In the genomic region with DNA sequence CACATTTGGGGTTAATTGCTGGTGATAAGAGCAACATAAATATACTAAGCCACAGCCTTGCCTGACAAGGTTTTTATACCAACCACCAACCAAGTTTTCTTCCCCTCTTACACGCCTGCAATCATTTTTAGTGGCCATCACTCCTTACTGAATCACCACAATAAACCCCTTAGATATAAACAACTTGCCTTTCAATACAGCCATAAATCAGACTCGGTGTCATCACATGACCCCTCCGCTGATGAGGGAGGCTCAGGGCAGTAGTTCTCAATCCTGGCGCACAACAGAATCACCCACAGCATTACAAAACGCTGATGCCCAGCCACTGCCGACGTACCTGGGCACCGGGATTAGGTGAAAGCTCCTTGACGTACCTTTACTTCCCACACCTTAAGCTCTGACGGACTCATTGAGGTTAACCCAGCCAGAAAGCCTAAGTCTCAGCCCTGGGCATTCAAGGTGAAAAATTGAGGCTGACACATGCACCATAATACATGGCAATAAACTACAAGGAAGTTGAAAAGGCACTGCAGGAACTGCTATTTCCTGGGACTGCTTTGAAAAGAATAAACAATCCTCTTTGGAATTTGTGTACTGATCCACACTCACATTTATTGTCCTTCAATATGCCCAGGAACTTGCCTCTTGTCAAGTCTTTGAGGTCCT, we compare ENCODE assay signal across 15 cellular contexts. TPM values are rescaled to one million over a fixed set of nuclear protein-coding genes. Genes with fewer than 3 reads are reported as not detected.
DNase-seq lines count a peak whose midpoint lies in the region; ATAC-seq and TF ChIP-seq lines count a peak whose summit lies in the region.
"Had no signal": no experiment of that assay in that cellular context is flagged by ENCODE, and none has a peak within 500 bp of the region (broad histone marks: within the 10 kb centered on the region; RNA-seq: fewer than 3 reads in every experiment).

No MANE protein-coding gene starts in this region.

- no peaks in the 10 kb centered on the region for H3K36me3 Mint-ChIP-seq in nephron progenitor cell (ENCODE audit: low read depth)
- H3K36me3 Mint-ChIP-seq: activated naive CD4-positive, alpha-beta T cell treated with anti-CD3 and anti-CD28 coated beads, Interleukin-2, amount 50 U/mL, for 24 hours had no signal

- no peaks in the 10 kb centered on the region for H3K27me3 ChIP-seq in heart right ventricle
- H3K27me3 ChIP-seq in vagina, result no peaks in the 10 kb centered on the region
- peaks cover 0 to 6% (median 0%) of the 10 kb centered on the region in 7 donors for H3K27me3 ChIP-seq in spleen (replicated peaks in 1 of 7)
- H3K27me3 ChIP-seq: Peyer's patch had no signal

- H3K4me3 Mint-ChIP-seq in nephron progenitor cell, result no peak overlapping the region
- H3K4me3 Mint-ChIP-seq: activated naive CD4-positive, alpha-beta T cell treated with anti-CD3 and anti-CD28 coated beads, Interleukin-2, amount 50 U/mL, for 24 hours had no signal

- TF ChIP-seq CTCF in heart right ventricle (IDR thresholded peaks at IDR 0.05) (no peak), nephron progenitor cell (IDR thresholded peaks at IDR 0.05) (no peak), vagina (IDR thresholded peaks at IDR 0.05) (no peak), spleen (IDR thresholded peaks at IDR 0.05 in 8 of 11, conservative IDR thresholded peaks at IDR 0.05 in 3 of 11) (no peak)

- ATAC-seq in heart right ventricle (no peak), GM21717 (IDR thresholded peaks at IDR 0.05; ENCODE audit: unreplicated experiment) (no peak)

- H3K4me1 ChIP-seq in heart right ventricle, result peaks cover 12 to 92% (median 58%) of the 10 kb centered on the region in 9 donors
- peaks cover 11% of the 10 kb centered on the region for H3K4me1 ChIP-seq in vagina
- peaks cover 0 to 9% (median 0%) of the 10 kb centered on the region in 6 donors for H3K4me1 ChIP-seq in spleen

- peaks cover 12% of the 10 kb centered on the region for H3K27me3 Mint-ChIP-seq in nephron progenitor cell (ENCODE audit: low read depth, poor library complexity)

- peak overlapping the region; percentile 91 for H3K27ac Mint-ChIP-seq in nephron progenitor cell
- H3K27ac Mint-ChIP-seq: activated naive CD4-positive, alpha-beta T cell treated with anti-CD3 and anti-CD28 coated beads, Interleukin-2, amount 50 U/mL, for 24 hours had no signal

- H3K27ac ChIP-seq in heart right ventricle, result peak overlapping the region in 8 of 10 donors; percentile 10 to 75 (median 56)
- H3K27ac ChIP-seq in cingulate gyrus (ENCODE audit: low read depth, low read length), result peak overlapping the region; percentile 65
- peak overlapping the region; percentile 11 for H3K27ac ChIP-seq in vagina
- peak overlapping the region in 4 of 8 donors; percentile 19 to 58 (median 56) for H3K27ac ChIP-seq in spleen

- peaks cover 10% of the 10 kb centered on the region for H3K9me3 Mint-ChIP-seq in nephron progenitor cell
- H3K9me3 Mint-ChIP-seq: activated naive CD4-positive, alpha-beta T cell treated with anti-CD3 and anti-CD28 coated beads, Interleukin-2, amount 50 U/mL, for 24 hours had no signal

- H3K9me3 ChIP-seq in heart right ventricle (no peaks in the 10 kb centered on the region), vagina (no peaks in the 10 kb centered on the region), spleen (no peaks in the 10 kb centered on the region)
- H3K9me3 ChIP-seq: Peyer's patch had no signal

- TF ChIP-seq POLR2A in vagina (IDR thresholded peaks at IDR 0.05) (no peak), spleen (IDR thresholded peaks at IDR 0.05) (no peak)

- H3K36me3 ChIP-seq in heart right ventricle (no peaks in the 10 kb centered on the region), vagina (no peaks in the 10 kb centered on the region), spleen (no peaks in the 10 kb centered on the region)
- H3K36me3 ChIP-seq: Peyer's patch had no signal

- WGBS in heart right ventricle, 2 donors, result 57 to 66% methylated on average over 10 of the region's 10 CpGs
- 71 to 82% (median 78%) methylated on average over 9 to 10 of the region's 10 CpGs for WGBS in spleen, 5 donors

- DNase-seq in heart right ventricle (no peak), cardiac septum (ENCODE audit: low spot score) (no peak), nephron progenitor cell (no peak), vagina (ENCODE audit: extremely low spot score in 2 of 2) (no peak), spleen (no peak), NCI-H2171 (lab: John Stamatoyannopoulos, UW) (no peak)
- DNase-seq: activated CD8-positive, alpha-beta memory T cell treated with anti-CD3 and anti-CD28 coated beads, Interleukin-2, amount 50 U/mL, for 48 hours; central memory CD4-positive, alpha-beta T cell; NCI-H1105 treated with DMSO at 0.1 percent for 48 hours; NCI-H446 treated with DMSO at 0.1 percent for 48 hours; stimulated activated CD4-positive, alpha-beta T cell treated with anti-CD3 and anti-CD28 coated beads, Interleukin-4, amount 100 ng/mL, for 1 hour had no signal

- intact Hi-C loops in heart right ventricle (cut with DNase I), result no loop called here
- intact Hi-C loops in cardiac septum (cut with DNase I), result no loop called here
- intact Hi-C loops in vagina (cut with DNase I), result no loop called here
- intact Hi-C loops in spleen (cut with DNase I; ENCODE audit: low total_unique reads), result no loop called here

- H3K4me3 ChIP-seq in heart right ventricle (no peak overlapping the region), vagina (no peak overlapping the region), spleen (no peak overlapping the region)

- peaks cover 28% of the 10 kb centered on the region for H3K4me1 Mint-ChIP-seq in nephron progenitor cell
- H3K4me1 Mint-ChIP-seq: activated naive CD4-positive, alpha-beta T cell treated with anti-CD3 and anti-CD28 coated beads, Interleukin-2, amount 50 U/mL, for 24 hours had no signal

RNA-seq across cellular contexts. Expression of gene ADCY5, which starts 17.1 kb away (rescaled TPM):
- 100 to 1,000 TPM; 117 to 245 (median 206) TPM for total RNA-seq in heart right ventricle
- 10 to 100 TPM; 37.2 to 85.2 TPM for polyA plus RNA-seq in heart right ventricle
- total RNA-seq in cardiac septum, result 192 TPM
- total RNA-seq in vagina, result 16.7 TPM
- total RNA-seq in spleen, result 10 to 100 TPM in 6 of 7 donors, 1 to 10 TPM in 1; 9.5 to 20.6 (median 13.8) TPM
- 1 to 10 TPM; 1.7 to 3.7 (median 2.0) TPM for polyA plus RNA-seq in spleen
